21 cellular contexts compared by ENCODE assay signal in the genomic region with DNA sequence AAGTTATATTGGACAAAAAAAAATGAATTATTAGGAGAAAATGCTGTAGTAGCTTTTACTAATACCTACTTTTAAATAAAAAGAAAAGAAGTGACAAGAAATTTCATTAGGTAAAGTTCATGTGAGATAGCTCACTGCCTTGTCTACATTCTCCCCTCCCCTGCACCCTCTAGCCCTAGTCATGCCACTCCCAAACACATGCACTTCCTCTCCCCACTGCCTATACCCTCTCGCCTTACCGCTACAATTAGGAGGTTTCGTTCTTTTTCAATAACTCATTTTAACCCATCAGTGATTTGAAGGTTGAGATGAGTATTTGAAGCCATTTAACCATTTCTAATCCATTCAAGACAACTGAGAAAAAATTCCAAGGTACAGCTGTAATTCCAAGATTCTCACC.
DNase-seq lines count a peak whose midpoint lies in the region; ATAC-seq and TF ChIP-seq lines count a peak whose summit lies in the region.
"Had no signal": no experiment of that assay in that cellular context is flagged by ENCODE, and none has a peak within 500 bp of the region (broad histone marks: within the 10 kb centered on the region; RNA-seq: fewer than 3 reads in every experiment).

No MANE protein-coding gene starts in this region.

- H3K9me2 ChIP-seq in OCI-LY1 (ENCODE audit: low read depth, low read length), result no peaks in the 10 kb centered on the region
- H3K9me2 ChIP-seq: SK-N-SH had no signal

- TF ChIP-seq CTCF in OCI-LY1 (IDR thresholded peaks at IDR 0.05; ENCODE audit: low read length), result no peak
- TF ChIP-seq CTCF in progenitor cell of endocrine pancreas (IDR thresholded peaks at IDR 0.05; ENCODE audit: unreplicated experiment), result no peak

- peaks cover 6% of the 10 kb centered on the region; the same call in 1 of the 2 replicates for H3K36me3 ChIP-seq in OCI-LY1 (ENCODE audit: insufficient read depth, low read length)

- H3K27me3 Mint-ChIP-seq in progenitor cell of endocrine pancreas, result no peaks in the 10 kb centered on the region
- H3K27me3 Mint-ChIP-seq: CD8-positive, alpha-beta memory T cell; effector memory CD8-positive, alpha-beta T cell had no signal

- peak overlapping the region; percentile 44 for H3K9ac ChIP-seq in OCI-LY1 (ENCODE audit: low read length)
- H3K9ac ChIP-seq: SK-N-SH had no signal

- no peaks in the 10 kb centered on the region for H4K20me1 ChIP-seq in OCI-LY1 (ENCODE audit: insufficient read depth, low read length)

- H3K4me2 ChIP-seq in OCI-LY1 (ENCODE audit: low read length), result peak overlapping the region; percentile 68
- H3K4me2 ChIP-seq: hepatocyte, SK-N-SH had no signal

- ATAC-seq in GM19438 (IDR thresholded peaks at IDR 0.05; ENCODE audit: low read depth, unreplicated experiment) (peak; percentile 57), GM21526 (IDR thresholded peaks at IDR 0.05; ENCODE audit: low FRiP score, unreplicated experiment) (no peak), GM21515 (IDR thresholded peaks at IDR 0.05; ENCODE audit: unreplicated experiment) (no peak)
- ATAC-seq: effector memory CD8-positive, alpha-beta T cell; esophagus mucosa; foreskin keratinocyte had no signal

- H3K27me3 ChIP-seq in OCI-LY1 (ENCODE audit: insufficient read depth, low read length), result no peaks in the 10 kb centered on the region
- H3K27me3 ChIP-seq: foreskin keratinocyte, hepatocyte had no signal

- H3K36me3 Mint-ChIP-seq in progenitor cell of endocrine pancreas (ENCODE audit: insufficient read depth), result peaks cover 3% of the 10 kb centered on the region

- no peaks in the 10 kb centered on the region for H3K4me1 Mint-ChIP-seq in progenitor cell of endocrine pancreas (ENCODE audit: low read depth)
- H3K4me1 Mint-ChIP-seq: CD8-positive, alpha-beta memory T cell had no signal

- no peaks in the 10 kb centered on the region for H3F3A ChIP-seq in OCI-LY1 (ENCODE audit: insufficient read depth, low read length)

- peaks cover 24% of the 10 kb centered on the region for H3K4me1 ChIP-seq in OCI-LY1 (ENCODE audit: insufficient read depth, low read length, severe bottlenecking)
- H3K4me1 ChIP-seq: foreskin keratinocyte had no signal

- H2AFZ ChIP-seq in OCI-LY1 (ENCODE audit: low read length), result 0 out of 2 replicates have a peak overlapping the region, but pooled peaks have one; percentile 11
- H2AFZ ChIP-seq: hepatocyte had no signal

- H3K79me2 ChIP-seq in OCI-LY1 (ENCODE audit: insufficient read depth, low read length), result no peaks in the 10 kb centered on the region
- H3K79me2 ChIP-seq: hepatocyte had no signal

- H3K4me3 Mint-ChIP-seq in progenitor cell of endocrine pancreas (ENCODE audit: low read depth), result no peak overlapping the region
- H3K4me3 Mint-ChIP-seq: CD8-positive, alpha-beta memory T cell; effector memory CD8-positive, alpha-beta T cell; T-helper 2 cell treated with Interferon-gamma antibody and Interleukin-4, amounts not matched to agents 5 μg/mL and 100 μg/mL, for 36 hours had no signal

- H3K27ac Mint-ChIP-seq in progenitor cell of endocrine pancreas, result peak overlapping the region; percentile 11
- H3K27ac Mint-ChIP-seq: CD8-positive, alpha-beta memory T cell; effector memory CD8-positive, alpha-beta T cell; T-helper 2 cell treated with Interferon-gamma antibody and Interleukin-4, amounts not matched to agents 5 μg/mL and 100 μg/mL, for 36 hours had no signal

- H3K4me3 ChIP-seq in OCI-LY1 (ENCODE audit: low read depth, low read length, poor library complexity, severe bottlenecking), result peak overlapping the region; percentile 51
- H3K4me3 ChIP-seq: hepatocyte had no signal

- H3K27ac ChIP-seq in OCI-LY1 (ENCODE audit: low read depth, low read length, poor library complexity, severe bottlenecking), result peak overlapping the region; percentile 83
- H3K27ac ChIP-seq: foreskin keratinocyte, hepatocyte had no signal

- no peaks in the 10 kb centered on the region for H3K9me3 ChIP-seq in OCI-LY1 (ENCODE audit: low read length)
- H3K9me3 ChIP-seq: SK-N-SH had no signal

- DNase-seq in NCI-H1105 treated with DMSO at 0.1 percent for 48 hours (lab: John Stamatoyannopoulos, UW) (peak; percentile 46), NCI-H1105 (lab: John Stamatoyannopoulos, UW) (no peak), progenitor cell of endocrine pancreas (ENCODE audit: low spot score, unreplicated experiment) (no peak)
- no peak for DNase-seq in stimulated activated CD8-positive, alpha-beta memory T cell treated with anti-CD3 and anti-CD28 coated beads, Interleukin-4, amount 100 ng/mL, for 48 hours
- DNase-seq: activated naive CD4-positive, alpha-beta T cell treated with anti-CD3 and anti-CD28 coated beads, Interleukin-2, amount 50 U/mL, for 16 hours; AML-193; CD8-positive, alpha-beta memory T cell; effector memory CD8-positive, alpha-beta T cell; foreskin keratinocyte; mesendoderm; NCI-H1048; NCI-H1930; trophoblast cell had no signal

- no peaks in the 10 kb centered on the region for H3K9me3 Mint-ChIP-seq in progenitor cell of endocrine pancreas (ENCODE audit: low read depth)
- H3K9me3 Mint-ChIP-seq: CD8-positive, alpha-beta memory T cell; effector memory CD8-positive, alpha-beta T cell; T-helper 2 cell treated with Interferon-gamma antibody and Interleukin-4, amounts not matched to agents 5 μg/mL and 100 μg/mL, for 36 hours had no signal
